ENCODE assay signal across 16 cellular contexts in genomic region chr4:10442976-10443375, GRCh38. TPM values are rescaled to one million over a fixed set of nuclear protein-coding genes. Genes with fewer than 3 reads are reported as not detected.
DNase-seq lines count a peak whose midpoint lies in the region; ATAC-seq and TF ChIP-seq lines count a peak whose summit lies in the region.
"Had no signal": no experiment of that assay in that cellular context is flagged by ENCODE, and none has a peak within 500 bp of the region (broad histone marks: within the 10 kb centered on the region; RNA-seq: fewer than 3 reads in every experiment).

No MANE protein-coding gene starts in this region.

- H3K27me3 ChIP-seq in CD8-positive, alpha-beta T cell (ENCODE audit: insufficient read depth, low read length): no peaks in the 10 kb centered on the region
- H3K27me3 ChIP-seq: SJSA1 had no signal

- H3K9me3 Mint-ChIP-seq in CD8-positive, alpha-beta T cell: peaks cover 42% of the 10 kb centered on the region

- DNase-seq in EL: peak; percentile 46
- DNase-seq in M059J (ENCODE audit: low read depth): peak; percentile 78
- peak; percentile 30 for DNase-seq in SW480 (ENCODE audit: low spot score)
- DNase-seq in glomerular visceral epithelial cell (ENCODE audit: extremely low spot score): peak; percentile 15
- DNase-seq in CD8-positive, alpha-beta T cell: no peak
- DNase-seq in AML-193 (lab: John Stamatoyannopoulos, UW): no peak
- no peak for DNase-seq in NCI-H2196 (lab: John Stamatoyannopoulos, UW; ENCODE audit: unreplicated experiment)
- DNase-seq: CD4-positive, alpha-beta T cell; NCI-H1092; NCI-H1694 treated with DMSO at 0.1 percent for 48 hours; NCI-H774; SW 1271 had no signal

- no peaks in the 10 kb centered on the region for H3K4me1 ChIP-seq in CD8-positive, alpha-beta T cell (ENCODE audit: insufficient read depth, low read length)

- ATAC-seq in CD8-positive, alpha-beta T cell: no peak
- no peak for ATAC-seq in GM21723 (IDR thresholded peaks at IDR 0.05; ENCODE audit: unreplicated experiment)

- no peak overlapping the region for H3K4me3 ChIP-seq in CD8-positive, alpha-beta T cell (ENCODE audit: low read depth, low read length)
- H3K4me3 ChIP-seq: SJSA1 had no signal

- peaks cover 61% of the 10 kb centered on the region for H3K36me3 Mint-ChIP-seq in CD8-positive, alpha-beta T cell

- no peak overlapping the region for H3K4me3 Mint-ChIP-seq in CD8-positive, alpha-beta T cell
- H3K4me3 Mint-ChIP-seq: B cell; CD4-positive, alpha-beta T cell had no signal

- peaks cover 34% of the 10 kb centered on the region for H3K9me3 ChIP-seq in CD8-positive, alpha-beta T cell (ENCODE audit: low read length)
- H3K9me3 ChIP-seq: SJSA1 had no signal

- H3K27ac Mint-ChIP-seq in CD8-positive, alpha-beta T cell: no peak overlapping the region
- H3K27ac Mint-ChIP-seq: B cell; CD4-positive, alpha-beta T cell had no signal

- H3K27ac ChIP-seq in CD8-positive, alpha-beta T cell (ENCODE audit: low read depth, low read length): no peak overlapping the region
- H3K27ac ChIP-seq: RWPE1, SJSA1 had no signal

- peaks cover 6% of the 10 kb centered on the region for H3K4me1 Mint-ChIP-seq in CD8-positive, alpha-beta T cell (ENCODE audit: low read depth)

- no peaks in the 10 kb centered on the region for H3K27me3 Mint-ChIP-seq in CD8-positive, alpha-beta T cell (ENCODE audit: low read depth)
- H3K27me3 Mint-ChIP-seq: B cell; CD4-positive, alpha-beta T cell had no signal

- POLR2A ChIA-PET in CD8-positive, alpha-beta T cell (lab: Charles Lee): no interaction called here

- intact Hi-C loops in CD8-positive, alpha-beta T cell (cut with DNase I, micrococcal nuclease): no loop called here

- no peak for TF ChIP-seq CTCF in CD8-positive, alpha-beta T cell (IDR thresholded peaks at IDR 0.05)

- CTCF ChIA-PET in CD8-positive, alpha-beta T cell (lab: Charles Lee): no interaction called here

- peaks cover 14% of the 10 kb centered on the region for H3K36me3 ChIP-seq in CD8-positive, alpha-beta T cell (ENCODE audit: insufficient read depth, low read length)

RNA-seq across cellular contexts. Expression of gene ZNF518B, which starts 14.2 kb away (rescaled TPM):
- 7.1 and 8.4 TPM in 2 replicates for total RNA-seq in M059J (2014; rRNA removed; shearing (Covaris generic))
- total RNA-seq in CD8-positive, alpha-beta T cell: 10 to 100 TPM; 35.5 to 39.3 TPM

Comparison
In these comparisons a context has a peak if more than half of its experiments do, and no peak if none do; other contexts are left out.
1. DNase-seq: peak in EL (single experiment), M059J (single experiment), SW480 (single experiment) and glomerular visceral epithelial cell (single experiment); none in CD8-positive, alpha-beta T cell (0 of 7), AML-193 (0 of 2) and NCI-H2196 (single experiment).